In the genomic region with DNA sequence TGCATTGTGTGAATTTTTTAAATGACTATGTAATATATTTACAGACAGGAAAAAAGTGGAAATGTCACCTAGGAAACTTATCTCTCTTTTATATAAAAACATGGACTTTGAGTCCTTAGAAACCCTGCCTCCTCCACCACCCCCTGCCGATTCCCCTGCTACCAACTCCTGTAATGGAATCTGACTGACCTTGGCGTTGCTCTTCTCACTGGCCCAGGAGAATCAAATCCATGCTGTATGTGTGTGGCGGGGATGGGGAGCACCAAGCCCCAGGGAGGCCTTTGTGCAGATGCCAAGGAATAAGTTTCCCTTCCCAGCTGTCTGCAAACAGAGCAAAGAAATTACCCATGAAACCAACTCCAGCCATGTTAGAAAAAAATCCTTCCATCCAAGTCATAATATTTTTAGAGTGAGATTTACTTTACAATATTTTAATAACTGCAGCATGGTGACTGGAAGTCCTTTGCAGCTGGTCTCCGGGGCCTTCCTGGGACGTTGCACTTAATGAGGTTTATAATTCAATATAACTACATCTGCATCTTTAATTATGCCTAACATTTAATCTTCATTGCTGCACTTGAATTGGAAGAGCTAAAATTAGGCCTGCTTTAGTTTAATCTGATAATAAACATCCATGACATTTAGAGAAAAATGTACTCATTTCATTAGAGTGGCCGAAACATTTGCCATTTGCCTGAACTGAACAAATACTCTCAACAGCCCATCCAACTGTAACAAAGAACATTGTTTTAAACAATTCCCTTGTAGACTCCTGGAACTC, we compare ENCODE assay signal across 1 cellular context.
TF ChIP-seq lines count a peak whose summit lies in the region.

No MANE protein-coding gene starts in this region.

TF ChIP-seq in HepG2, 621 proteins besides CTCF, POLR2A, EP300 and RAD21 (continued from another document):
- TF ChIP-seq, protein P1, sequence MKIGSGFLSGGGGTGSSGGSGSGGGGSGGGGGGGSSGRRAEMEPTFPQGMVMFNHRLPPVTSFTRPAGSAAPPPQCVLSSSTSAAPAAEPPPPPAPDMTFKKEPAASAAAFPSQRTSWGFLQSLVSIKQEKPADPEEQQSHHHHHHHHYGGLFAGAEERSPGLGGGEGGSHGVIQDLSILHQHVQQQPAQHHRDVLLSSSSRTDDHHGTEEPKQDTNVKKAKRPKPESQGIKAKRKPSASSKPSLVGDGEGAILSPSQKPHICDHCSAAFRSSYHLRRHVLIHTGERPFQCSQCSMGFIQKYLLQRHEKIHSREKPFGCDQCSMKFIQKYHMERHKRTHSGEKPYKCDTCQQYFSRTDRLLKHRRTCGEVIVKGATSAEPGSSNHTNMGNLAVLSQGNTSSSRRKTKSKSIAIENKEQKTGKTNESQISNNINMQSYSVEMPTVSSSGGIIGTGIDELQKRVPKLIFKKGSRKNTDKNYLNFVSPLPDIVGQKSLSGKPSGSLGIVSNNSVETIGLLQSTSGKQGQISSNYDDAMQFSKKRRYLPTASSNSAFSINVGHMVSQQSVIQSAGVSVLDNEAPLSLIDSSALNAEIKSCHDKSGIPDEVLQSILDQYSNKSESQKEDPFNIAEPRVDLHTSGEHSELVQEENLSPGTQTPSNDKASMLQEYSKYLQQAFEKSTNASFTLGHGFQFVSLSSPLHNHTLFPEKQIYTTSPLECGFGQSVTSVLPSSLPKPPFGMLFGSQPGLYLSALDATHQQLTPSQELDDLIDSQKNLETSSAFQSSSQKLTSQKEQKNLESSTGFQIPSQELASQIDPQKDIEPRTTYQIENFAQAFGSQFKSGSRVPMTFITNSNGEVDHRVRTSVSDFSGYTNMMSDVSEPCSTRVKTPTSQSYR (CRISPR knock-in tag; IDR thresholded peaks at IDR 0.05; ENCODE audit: borderline replicate concordance): peak; percentile 44; the same call in 1 of the 2 replicates
- TF ChIP-seq YEATS2 (CRISPR knock-in tag; IDR thresholded peaks at IDR 0.05; ENCODE audit: borderline replicate concordance) (no peak), NCOR1 (IDR thresholded peaks at IDR 0.05; ENCODE audit: borderline replicate concordance, low read length) (peak; percentile 55; the same call in 1 of the 2 replicates), HNF4G (IDR thresholded peaks at IDR 0.05; ENCODE audit: borderline replicate concordance, low read depth, low read length) (peak; percentile 41; the same call in 1 of the 2 replicates), HNF4G (CRISPR knock-in tag; IDR thresholded peaks at IDR 0.05; ENCODE audit: borderline replicate concordance, low read depth) (no peak), HOXA5 (CRISPR knock-in tag; IDR thresholded peaks at IDR 0.05) (no peak), ZNF10 (CRISPR knock-in tag; IDR thresholded peaks at IDR 0.05; ENCODE audit: borderline replicate concordance, low read depth) (no peak), ZNF263 (CRISPR knock-in tag; IDR thresholded peaks at IDR 0.05) (peak; percentile 87), HNF4A (CRISPR knock-in tag; IDR thresholded peaks at IDR 0.05) (peak; percentile 76), GABPA (IDR thresholded peaks at IDR 0.05; ENCODE audit: low read depth, low read length) (no peak), GABPA (CRISPR knock-in tag; IDR thresholded peaks at IDR 0.05; ENCODE audit: low read depth) (no peak), HMG20B (CRISPR knock-in tag; conservative IDR thresholded peaks at IDR 0.05) (no peak), BCL6 (CRISPR knock-in tag; IDR thresholded peaks at IDR 0.05) (peak; percentile 43; the same call in 1 of the 2 replicates), SMYD3 (CRISPR knock-in tag; IDR thresholded peaks at IDR 0.05) (no peak), ASH2L (IDR thresholded peaks at IDR 0.05; ENCODE audit: insufficient read length, low read depth, low read length) (peak; percentile 24), KDM2A (CRISPR knock-in tag; IDR thresholded peaks at IDR 0.05; ENCODE audit: borderline replicate concordance, low read depth) (no peak), TEAD3 (CRISPR knock-in tag; optimal IDR thresholded peaks at IDR 0.05; ENCODE audit: borderline replicate concordance) (peak; percentile 46), ZNF224 (CRISPR knock-in tag; IDR thresholded peaks at IDR 0.05) (no peak), TOPORS (CRISPR knock-in tag; IDR thresholded peaks at IDR 0.05) (no peak), TMF1 (CRISPR knock-in tag; IDR thresholded peaks at IDR 0.05; ENCODE audit: low read depth) (no peak), RARA (CRISPR knock-in tag; IDR thresholded peaks at IDR 0.05) (peak; percentile 52), ZNF546 (CRISPR knock-in tag; conservative IDR thresholded peaks at IDR 0.05) (no peak)
- TF ChIP-seq, protein P2, sequence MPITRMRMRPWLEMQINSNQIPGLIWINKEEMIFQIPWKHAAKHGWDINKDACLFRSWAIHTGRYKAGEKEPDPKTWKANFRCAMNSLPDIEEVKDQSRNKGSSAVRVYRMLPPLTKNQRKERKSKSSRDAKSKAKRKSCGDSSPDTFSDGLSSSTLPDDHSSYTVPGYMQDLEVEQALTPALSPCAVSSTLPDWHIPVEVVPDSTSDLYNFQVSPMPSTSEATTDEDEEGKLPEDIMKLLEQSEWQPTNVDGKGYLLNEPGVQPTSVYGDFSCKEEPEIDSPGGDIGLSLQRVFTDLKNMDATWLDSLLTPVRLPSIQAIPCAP (CRISPR knock-in tag; IDR thresholded peaks at IDR 0.05; ENCODE audit: low read depth): no peak
- TF ChIP-seq, protein P3, sequence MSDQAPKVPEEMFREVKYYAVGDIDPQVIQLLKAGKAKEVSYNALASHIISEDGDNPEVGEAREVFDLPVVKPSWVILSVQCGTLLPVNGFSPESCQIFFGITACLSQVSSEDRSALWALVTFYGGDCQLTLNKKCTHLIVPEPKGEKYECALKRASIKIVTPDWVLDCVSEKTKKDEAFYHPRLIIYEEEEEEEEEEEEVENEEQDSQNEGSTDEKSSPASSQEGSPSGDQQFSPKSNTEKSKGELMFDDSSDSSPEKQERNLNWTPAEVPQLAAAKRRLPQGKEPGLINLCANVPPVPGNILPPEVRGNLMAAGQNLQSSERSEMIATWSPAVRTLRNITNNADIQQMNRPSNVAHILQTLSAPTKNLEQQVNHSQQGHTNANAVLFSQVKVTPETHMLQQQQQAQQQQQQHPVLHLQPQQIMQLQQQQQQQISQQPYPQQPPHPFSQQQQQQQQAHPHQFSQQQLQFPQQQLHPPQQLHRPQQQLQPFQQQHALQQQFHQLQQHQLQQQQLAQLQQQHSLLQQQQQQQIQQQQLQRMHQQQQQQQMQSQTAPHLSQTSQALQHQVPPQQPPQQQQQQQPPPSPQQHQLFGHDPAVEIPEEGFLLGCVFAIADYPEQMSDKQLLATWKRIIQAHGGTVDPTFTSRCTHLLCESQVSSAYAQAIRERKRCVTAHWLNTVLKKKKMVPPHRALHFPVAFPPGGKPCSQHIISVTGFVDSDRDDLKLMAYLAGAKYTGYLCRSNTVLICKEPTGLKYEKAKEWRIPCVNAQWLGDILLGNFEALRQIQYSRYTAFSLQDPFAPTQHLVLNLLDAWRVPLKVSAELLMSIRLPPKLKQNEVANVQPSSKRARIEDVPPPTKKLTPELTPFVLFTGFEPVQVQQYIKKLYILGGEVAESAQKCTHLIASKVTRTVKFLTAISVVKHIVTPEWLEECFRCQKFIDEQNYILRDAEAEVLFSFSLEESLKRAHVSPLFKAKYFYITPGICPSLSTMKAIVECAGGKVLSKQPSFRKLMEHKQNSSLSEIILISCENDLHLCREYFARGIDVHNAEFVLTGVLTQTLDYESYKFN (CRISPR knock-in tag; conservative IDR thresholded peaks at IDR 0.05): peak; percentile 33; the same call in 1 of the 2 replicates
- TF ChIP-seq, protein P4, sequence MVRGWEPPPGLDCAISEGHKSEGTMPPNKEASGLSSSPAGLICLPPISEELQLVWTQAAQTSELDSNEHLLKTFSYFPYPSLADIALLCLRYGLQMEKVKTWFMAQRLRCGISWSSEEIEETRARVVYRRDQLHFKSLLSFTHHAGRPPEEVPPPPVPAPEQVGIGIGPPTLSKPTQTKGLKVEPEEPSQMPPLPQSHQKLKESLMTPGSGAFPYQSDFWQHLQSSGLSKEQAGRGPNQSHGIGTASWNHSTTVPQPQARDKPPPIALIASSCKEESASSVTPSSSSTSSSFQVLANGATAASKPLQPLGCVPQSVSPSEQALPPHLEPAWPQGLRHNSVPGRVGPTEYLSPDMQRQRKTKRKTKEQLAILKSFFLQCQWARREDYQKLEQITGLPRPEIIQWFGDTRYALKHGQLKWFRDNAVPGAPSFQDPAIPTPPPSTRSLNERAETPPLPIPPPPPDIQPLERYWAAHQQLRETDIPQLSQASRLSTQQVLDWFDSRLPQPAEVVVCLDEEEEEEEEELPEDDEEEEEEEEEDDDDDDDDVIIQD (CRISPR knock-in tag; IDR thresholded peaks at IDR 0.05; ENCODE audit: low read depth): peak; percentile 55; the same call in 1 of the 2 replicates
- TF ChIP-seq, protein P5, sequence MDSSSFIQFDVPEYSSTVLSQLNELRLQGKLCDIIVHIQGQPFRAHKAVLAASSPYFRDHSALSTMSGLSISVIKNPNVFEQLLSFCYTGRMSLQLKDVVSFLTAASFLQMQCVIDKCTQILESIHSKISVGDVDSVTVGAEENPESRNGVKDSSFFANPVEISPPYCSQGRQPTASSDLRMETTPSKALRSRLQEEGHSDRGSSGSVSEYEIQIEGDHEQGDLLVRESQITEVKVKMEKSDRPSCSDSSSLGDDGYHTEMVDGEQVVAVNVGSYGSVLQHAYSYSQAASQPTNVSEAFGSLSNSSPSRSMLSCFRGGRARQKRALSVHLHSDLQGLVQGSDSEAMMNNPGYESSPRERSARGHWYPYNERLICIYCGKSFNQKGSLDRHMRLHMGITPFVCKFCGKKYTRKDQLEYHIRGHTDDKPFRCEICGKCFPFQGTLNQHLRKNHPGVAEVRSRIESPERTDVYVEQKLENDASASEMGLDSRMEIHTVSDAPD (CRISPR knock-in tag; IDR thresholded peaks at IDR 0.05): no peak
- TF ChIP-seq, protein P6, sequence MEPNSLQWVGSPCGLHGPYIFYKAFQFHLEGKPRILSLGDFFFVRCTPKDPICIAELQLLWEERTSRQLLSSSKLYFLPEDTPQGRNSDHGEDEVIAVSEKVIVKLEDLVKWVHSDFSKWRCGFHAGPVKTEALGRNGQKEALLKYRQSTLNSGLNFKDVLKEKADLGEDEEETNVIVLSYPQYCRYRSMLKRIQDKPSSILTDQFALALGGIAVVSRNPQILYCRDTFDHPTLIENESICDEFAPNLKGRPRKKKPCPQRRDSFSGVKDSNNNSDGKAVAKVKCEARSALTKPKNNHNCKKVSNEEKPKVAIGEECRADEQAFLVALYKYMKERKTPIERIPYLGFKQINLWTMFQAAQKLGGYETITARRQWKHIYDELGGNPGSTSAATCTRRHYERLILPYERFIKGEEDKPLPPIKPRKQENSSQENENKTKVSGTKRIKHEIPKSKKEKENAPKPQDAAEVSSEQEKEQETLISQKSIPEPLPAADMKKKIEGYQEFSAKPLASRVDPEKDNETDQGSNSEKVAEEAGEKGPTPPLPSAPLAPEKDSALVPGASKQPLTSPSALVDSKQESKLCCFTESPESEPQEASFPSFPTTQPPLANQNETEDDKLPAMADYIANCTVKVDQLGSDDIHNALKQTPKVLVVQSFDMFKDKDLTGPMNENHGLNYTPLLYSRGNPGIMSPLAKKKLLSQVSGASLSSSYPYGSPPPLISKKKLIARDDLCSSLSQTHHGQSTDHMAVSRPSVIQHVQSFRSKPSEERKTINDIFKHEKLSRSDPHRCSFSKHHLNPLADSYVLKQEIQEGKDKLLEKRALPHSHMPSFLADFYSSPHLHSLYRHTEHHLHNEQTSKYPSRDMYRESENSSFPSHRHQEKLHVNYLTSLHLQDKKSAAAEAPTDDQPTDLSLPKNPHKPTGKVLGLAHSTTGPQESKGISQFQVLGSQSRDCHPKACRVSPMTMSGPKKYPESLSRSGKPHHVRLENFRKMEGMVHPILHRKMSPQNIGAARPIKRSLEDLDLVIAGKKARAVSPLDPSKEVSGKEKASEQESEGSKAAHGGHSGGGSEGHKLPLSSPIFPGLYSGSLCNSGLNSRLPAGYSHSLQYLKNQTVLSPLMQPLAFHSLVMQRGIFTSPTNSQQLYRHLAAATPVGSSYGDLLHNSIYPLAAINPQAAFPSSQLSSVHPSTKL (CRISPR knock-in tag; IDR thresholded peaks at IDR 0.05): peak; percentile 60
